In genomic region chr1:212225416-212225815, GRCh38 we compare ENCODE assay signal across 13 cellular contexts. TPM values are rescaled to one million over a fixed set of nuclear protein-coding genes. Genes with fewer than 3 reads are reported as not detected.
A peak's percentile ranks its signal among the peaks of the same experiment; 100 is the strongest.
DNase-seq lines count a peak whose midpoint lies in the region; ATAC-seq and TF ChIP-seq lines count a peak whose summit lies in the region.
"Had no signal": no experiment of that assay in that cellular context is flagged by ENCODE, and none has a peak within 500 bp of the region (broad histone marks: within the 10 kb centered on the region; RNA-seq: fewer than 3 reads in every experiment).

No MANE protein-coding gene starts in this region.

- peak overlapping the region in 1 of 2 donors; percentile 20 for H3K4me3 ChIP-seq in CD4-positive, alpha-beta memory T cell (ENCODE audit: low read length in 2 of 2)
- H3K4me3 ChIP-seq in upper lobe of right lung = no peak overlapping the region
- H3K4me3 ChIP-seq: colonic mucosa had no signal

- H3K36me3 ChIP-seq in CD4-positive, alpha-beta memory T cell (ENCODE audit: insufficient read depth, low read length) = no peaks in the 10 kb centered on the region
- H3K36me3 ChIP-seq in upper lobe of right lung = no peaks in the 10 kb centered on the region
- H3K36me3 ChIP-seq: colonic mucosa had no signal

- H3K9me3 Mint-ChIP-seq in CD4-positive, alpha-beta memory T cell = no peaks in the 10 kb centered on the region
- no peaks in the 10 kb centered on the region for H3K9me3 Mint-ChIP-seq in activated naive CD4-positive, alpha-beta T cell treated with anti-CD3 and anti-CD28 coated beads, Interleukin-2, amount 50 U/mL, for 24 hours
- peaks cover 3% of the 10 kb centered on the region for H3K9me3 Mint-ChIP-seq in natural killer cell treated with Interleukin-12 subunit alpha and Interleukin-12 subunit beta and Interleukin-15 and Interleukin-18, amount 100 ng/mL, for 72 hours
- H3K9me3 Mint-ChIP-seq: naive B cell; stimulated activated naive B cell treated with anti-CD40 and anti-IgM and Interleukin-4, amounts not matched to agents 10 μg/mL and 1 μg/mL and 100 μg/mL, for 72 hours had no signal

- peak overlapping the region; percentile 32 to 94 (median 84) for H3K27ac Mint-ChIP-seq in CD4-positive, alpha-beta memory T cell
- H3K27ac Mint-ChIP-seq in activated naive CD4-positive, alpha-beta T cell treated with anti-CD3 and anti-CD28 coated beads, Interleukin-2, amount 50 U/mL, for 24 hours = no peak overlapping the region
- peak overlapping the region; percentile 86 to 88 for H3K27ac Mint-ChIP-seq in natural killer cell treated with Interleukin-12 subunit alpha and Interleukin-12 subunit beta and Interleukin-15 and Interleukin-18, amount 100 ng/mL, for 72 hours
- H3K27ac Mint-ChIP-seq: stimulated activated naive B cell treated with anti-CD40 and anti-IgM and Interleukin-4, amounts not matched to agents 10 μg/mL and 1 μg/mL and 100 μg/mL, for 72 hours had no signal

- H3K4me3 Mint-ChIP-seq in CD4-positive, alpha-beta memory T cell = peak overlapping the region in 7 of 8 donors; percentile 27 to 81 (median 68)
- H3K4me3 Mint-ChIP-seq in activated naive CD4-positive, alpha-beta T cell treated with anti-CD3 and anti-CD28 coated beads, Interleukin-2, amount 50 U/mL, for 24 hours = peak overlapping the region; percentile 59
- peak overlapping the region; percentile 86 for H3K4me3 Mint-ChIP-seq in natural killer cell treated with Interleukin-12 subunit alpha and Interleukin-12 subunit beta and Interleukin-15 and Interleukin-18, amount 100 ng/mL, for 72 hours
- H3K4me3 Mint-ChIP-seq: naive B cell; stimulated activated naive B cell treated with anti-CD40 and anti-IgM and Interleukin-4, amounts not matched to agents 10 μg/mL and 1 μg/mL and 100 μg/mL, for 72 hours had no signal

- ATAC-seq in GM21529 (IDR thresholded peaks at IDR 0.05; ENCODE audit: unreplicated experiment) (peak; percentile 18), HG02588 (IDR thresholded peaks at IDR 0.05; ENCODE audit: unreplicated experiment) (no peak), upper lobe of right lung (no peak)
- ATAC-seq in natural killer cell treated with Interleukin-12 subunit alpha and Interleukin-12 subunit beta and Interleukin-15 and Interleukin-18, amount 100 ng/mL, for 72 hours = peak; percentile 88

- CTCF ChIA-PET in CD4-positive, alpha-beta memory T cell (lab: Charles Lee; ENCODE audit: partially characterized antibody) = interaction anchor here (1.2 kb wide), 1 partner anchor 13 kb away, joined by 3 read pairs; no protein-coding TSS in a partner anchor

- H3K4me1 ChIP-seq in CD4-positive, alpha-beta memory T cell (ENCODE audit: insufficient read depth, low read length) = peaks cover 19% of the 10 kb centered on the region
- peaks cover 17% of the 10 kb centered on the region for H3K4me1 ChIP-seq in upper lobe of right lung
- H3K4me1 ChIP-seq: colonic mucosa had no signal

- H3K9me3 ChIP-seq in CD4-positive, alpha-beta memory T cell (ENCODE audit: control insufficient read depth in 1 of 2, low read length in 2 of 2) = no peaks in the 10 kb centered on the region
- H3K9me3 ChIP-seq in upper lobe of right lung = no peaks in the 10 kb centered on the region
- H3K9me3 ChIP-seq: colonic mucosa had no signal

- H3K36me3 Mint-ChIP-seq in CD4-positive, alpha-beta memory T cell = no peaks in the 10 kb centered on the region
- H3K36me3 Mint-ChIP-seq in activated naive CD4-positive, alpha-beta T cell treated with anti-CD3 and anti-CD28 coated beads, Interleukin-2, amount 50 U/mL, for 24 hours = no peaks in the 10 kb centered on the region
- H3K36me3 Mint-ChIP-seq in natural killer cell treated with Interleukin-12 subunit alpha and Interleukin-12 subunit beta and Interleukin-15 and Interleukin-18, amount 100 ng/mL, for 72 hours = no peaks in the 10 kb centered on the region
- H3K36me3 Mint-ChIP-seq: naive B cell; stimulated activated naive B cell treated with anti-CD40 and anti-IgM and Interleukin-4, amounts not matched to agents 10 μg/mL and 1 μg/mL and 100 μg/mL, for 72 hours had no signal

- intact Hi-C loops in CD4-positive, alpha-beta memory T cell (cut with micrococcal nuclease) = no loop called here
- intact Hi-C loops in upper lobe of right lung (cut with DNase I) = no loop called here

- H3K4me1 Mint-ChIP-seq in CD4-positive, alpha-beta memory T cell = peaks cover 19 to 43% (median 26%) of the 10 kb centered on the region in 4 donors
- H3K4me1 Mint-ChIP-seq in activated naive CD4-positive, alpha-beta T cell treated with anti-CD3 and anti-CD28 coated beads, Interleukin-2, amount 50 U/mL, for 24 hours = peaks cover 30% of the 10 kb centered on the region
- H3K4me1 Mint-ChIP-seq in natural killer cell treated with Interleukin-12 subunit alpha and Interleukin-12 subunit beta and Interleukin-15 and Interleukin-18, amount 100 ng/mL, for 72 hours (ENCODE audit: low read depth in 2 of 2) = peaks cover 36 to 47% of the 10 kb centered on the region in 2 donors

- POLR2A ChIA-PET in CD4-positive, alpha-beta memory T cell (lab: Charles Lee; ENCODE audit: partially characterized antibody) = interaction anchor here (1.0 to 1.6 kb wide), 5 partner anchors 14 to 61 kb away, joined by 3 to 9 read pairs (median 4); partner anchors contain the start of gene PPP2R5A

- peak overlapping the region; percentile 47 for H3K27ac ChIP-seq in CD4-positive, alpha-beta memory T cell (ENCODE audit: low read depth, low read length)
- H3K27ac ChIP-seq in upper lobe of right lung = no peak overlapping the region
- H3K27ac ChIP-seq: colonic mucosa had no signal

- no peaks in the 10 kb centered on the region for H3K27me3 Mint-ChIP-seq in CD4-positive, alpha-beta memory T cell
- H3K27me3 Mint-ChIP-seq in activated naive CD4-positive, alpha-beta T cell treated with anti-CD3 and anti-CD28 coated beads, Interleukin-2, amount 50 U/mL, for 24 hours = no peaks in the 10 kb centered on the region
- H3K27me3 Mint-ChIP-seq in natural killer cell treated with Interleukin-12 subunit alpha and Interleukin-12 subunit beta and Interleukin-15 and Interleukin-18, amount 100 ng/mL, for 72 hours = no peaks in the 10 kb centered on the region
- H3K27me3 Mint-ChIP-seq: stimulated activated naive B cell treated with anti-CD40 and anti-IgM and Interleukin-4, amounts not matched to agents 10 μg/mL and 1 μg/mL and 100 μg/mL, for 72 hours had no signal

- no peaks in the 10 kb centered on the region for H3K27me3 ChIP-seq in CD4-positive, alpha-beta memory T cell (ENCODE audit: insufficient read depth, low read length)
- no peaks in the 10 kb centered on the region for H3K27me3 ChIP-seq in upper lobe of right lung
- H3K27me3 ChIP-seq: colonic mucosa had no signal

- peak; percentile 45 to 68 (median 60) for DNase-seq in CD4-positive, alpha-beta memory T cell
- DNase-seq in natural killer cell treated with Interleukin-12 subunit alpha and Interleukin-12 subunit beta and Interleukin-15 and Interleukin-18, amount 100 ng/mL, for 72 hours (ENCODE audit: low spot score) = peak; percentile 80
- DNase-seq in SK-N-DZ (ENCODE audit: low spot score) (no peak), NCI-H187 treated with DMSO at 0.1 percent for 48 hours (lab: John Stamatoyannopoulos, UW) (no peak), upper lobe of right lung (no peak)
- DNase-seq: colonic mucosa; GOT3; naive B cell; NCI-H345; stimulated activated naive B cell treated with anti-CD40 and anti-IgM and Interleukin-4, amounts not matched to agents 10 μg/mL and 1 μg/mL and 100 μg/mL, for 72 hours had no signal

- no peak for TF ChIP-seq CTCF in upper lobe of right lung (IDR thresholded peaks at IDR 0.05)

RNA-seq across cellular contexts. Expression of gene PPP2R5A, which starts 59.8 kb away (rescaled TPM):
- 10 to 100 TPM; 53.8 to 55.0 TPM for total RNA-seq in CD4-positive, alpha-beta memory T cell
- 10 to 100 TPM; 37.9 to 43.0 TPM for polyA plus RNA-seq in CD4-positive, alpha-beta memory T cell
- 10 to 100 TPM; 32.7 to 37.6 TPM for total RNA-seq in natural killer cell treated with Interleukin-12 subunit alpha and Interleukin-12 subunit beta and Interleukin-15 and Interleukin-18, amount 100 ng/mL, for 72 hours
- polyA plus RNA-seq in SK-N-DZ (2014; cell fraction: cytosol; rRNA removed) = 10.5 and 12.3 TPM in 2 replicates
- 6.0 and 8.1 TPM in 2 replicates for polyA plus RNA-seq in SK-N-DZ (2014; cell fraction: nucleus; rRNA removed)
- total RNA-seq in upper lobe of right lung = 88.4 TPM

Comparison
In these comparisons a context has a peak if more than half of its experiments do, and no peak if none do; other contexts are left out.
1. DNase-seq: peak in CD4-positive, alpha-beta memory T cell (5 of 5) and natural killer cell treated with Interleukin-12 subunit alpha and Interleukin-12 subunit beta and Interleukin-15 and Interleukin-18, amount 100 ng/mL, for 72 hours (single experiment); none in SK-N-DZ (single experiment), NCI-H187 treated with DMSO at 0.1 percent for 48 hours (single experiment) and upper lobe of right lung (single experiment).
2. ATAC-seq: peak in GM21529 (single experiment) and natural killer cell treated with Interleukin-12 subunit alpha and Interleukin-12 subunit beta and Interleukin-15 and Interleukin-18, amount 100 ng/mL, for 72 hours (2 of 2); none in HG02588 (single experiment) and upper lobe of right lung (single experiment).
3. Peak in every context shown above with its lines, with median percentiles within 50 percentile points of each other: H3K4me3 Mint-ChIP-seq.